ENCODE assay signal across 24 cellular contexts in genomic region chr1:232754930-232755329, GRCh38.
"Had no signal": no experiment of that assay in that cellular context is flagged by ENCODE, and none has a peak within 500 bp of the region (broad histone marks: within the 10 kb centered on the region; RNA-seq: fewer than 3 reads in every experiment).

No MANE protein-coding gene starts in this region.

- ATAC-seq: left lobe of liver; natural killer cell; psoas muscle; stimulated activated naive B cell treated with anti-CD40 and anti-IgM and Interleukin-4, amounts not matched to agents 10 μg/mL and 1 μg/mL and 100 μg/mL, for 72 hours had no signal

- H3K4me1 ChIP-seq: esophagus squamous epithelium, psoas muscle, stomach, thyroid gland, vagina had no signal

- FAIRE-seq: colon, frontal cortex, keratinocyte had no signal

- H3K36me3 ChIP-seq: esophagus squamous epithelium, ovary, spleen, stomach, thyroid gland, vagina had no signal

- H3K27me3 ChIP-seq: dorsolateral prefrontal cortex, esophagus squamous epithelium, ovary, spleen, stomach, thyroid gland, vagina had no signal

- H3K27ac ChIP-seq: dorsolateral prefrontal cortex, esophagus squamous epithelium, ovary, psoas muscle, skin epidermis, spleen, stomach, thyroid gland, vagina had no signal

- DNase-seq: dorsolateral prefrontal cortex; effector CD8-positive, alpha-beta T cell; endodermal cell; esophagus squamous epithelium; head of caudate nucleus; natural killer cell; occipital lobe; ovary; posterior cingulate gyrus; psoas muscle; right cardiac atrium; spleen; stimulated activated CD4-positive, alpha-beta T cell treated with anti-CD3 and anti-CD28 coated beads, Interleukin-4, amount 100 ng/mL, for 4 hours; stimulated activated naive B cell treated with anti-CD40 and anti-IgM and Interleukin-4, amounts not matched to agents 10 μg/mL and 1 μg/mL and 100 μg/mL, for 72 hours; stomach; thyroid gland; trophoblast cell had no signal

- H3K9me3 ChIP-seq: ovary, psoas muscle, thyroid gland, vagina had no signal

- H3K4me3 ChIP-seq: dorsolateral prefrontal cortex, esophagus squamous epithelium, lung, ovary, psoas muscle, skin epidermis, spleen, stomach, thyroid gland, vagina had no signal
